Comparison of ENCODE assay signal across 8 cellular contexts in genomic region chr17:44689492-44690217, GRCh38. TPM values are rescaled to one million over a fixed set of nuclear protein-coding genes. Genes with fewer than 3 reads are reported as not detected.
DNase-seq lines count a peak whose midpoint lies in the region; ATAC-seq and TF ChIP-seq lines count a peak whose summit lies in the region.

CCDC43 (minus strand) TSS chr17:44689776; CDS start chr17:44689753, 23 bp downstream.

- H3K27ac Mint-ChIP-seq in progenitor cell of endocrine pancreas: peak within 1 kb of the TSS; percentile 98

- H3K36me3 Mint-ChIP-seq in progenitor cell of endocrine pancreas (ENCODE audit: insufficient read depth): peaks cover 4% of the 10 kb centered on the region

- H3K4me1 ChIP-seq in upper lobe of right lung: peaks cover 11% of the 10 kb centered on the region

- H3K4me1 Mint-ChIP-seq in progenitor cell of endocrine pancreas (ENCODE audit: low read depth): peaks cover 8% of the 10 kb centered on the region

- H3K4me3 ChIP-seq in upper lobe of right lung: peak within 1 kb of the TSS; percentile 93

- no peaks in the 10 kb centered on the region for H3K27me3 ChIP-seq in upper lobe of right lung

- TF ChIP-seq CTCF in GM10248 (IDR thresholded peaks at IDR 0.05; ENCODE audit: control extremely low read depth, extremely low read depth, low read depth, missing control alignments) (no peak), progenitor cell of endocrine pancreas (IDR thresholded peaks at IDR 0.05; ENCODE audit: unreplicated experiment) (no peak), upper lobe of right lung (IDR thresholded peaks at IDR 0.05) (no peak)

- DNase-seq in GM10248 (ENCODE audit: extremely low spot score): peak; percentile 95
- peak; percentile 77 for DNase-seq in NCI-H1694 (lab: John Stamatoyannopoulos, UW)
- peak; percentile 94 for DNase-seq in amniotic epithelial cell (ENCODE audit: low read depth)
- peak; percentile 94 for DNase-seq in left cardiac atrium
- peak; percentile 87 for DNase-seq in progenitor cell of endocrine pancreas (ENCODE audit: low spot score, unreplicated experiment)
- DNase-seq in upper lobe of right lung: peak; percentile 95

- H3K27me3 Mint-ChIP-seq in progenitor cell of endocrine pancreas: no peaks in the 10 kb centered on the region

- peak within 1 kb of the TSS; percentile 98 for H3K4me3 Mint-ChIP-seq in progenitor cell of endocrine pancreas (ENCODE audit: low read depth)

- ATAC-seq in HG02763 (IDR thresholded peaks at IDR 0.05; ENCODE audit: unreplicated experiment) (peak; percentile 83), left cardiac atrium (peak; percentile 100), upper lobe of right lung (peak; percentile 100)

- H3K9me3 Mint-ChIP-seq in progenitor cell of endocrine pancreas (ENCODE audit: low read depth): no peaks in the 10 kb centered on the region

- POLR2A ChIA-PET in GM10248 (lab: Yijun Ruan, JAX): no interaction called here

- H3K36me3 ChIP-seq in upper lobe of right lung: peaks cover 9% of the 10 kb centered on the region

- no peaks in the 10 kb centered on the region for H3K9me3 ChIP-seq in upper lobe of right lung

- intact Hi-C loops in T-helper 1 cell treated with Interleukin-12 subunit alpha and Interleukin-12 subunit beta and Interleukin-4 antibody, amounts not matched to agents 30 ng/mL and 1 ng/mL, for 36 hours (cut with micrococcal nuclease): loop anchor here (1.0 to 5.0 kb wide), 3 partner anchors 19 to 967 kb away; partner anchors contain the start of genes DBF4B and GPATCH8
- intact Hi-C loops in left cardiac atrium (cut with DNase I) (no loop called here), upper lobe of right lung (cut with DNase I) (no loop called here)

- CTCF ChIA-PET in GM10248 (lab: Yijun Ruan, JAX): interaction anchor here (1.1 to 2.4 kb wide), 3 partner anchors 17 to 85 kb away, joined by 3 to 8 read pairs (median 3); partner anchors contain the start of gene DBF4B

- peak within 1 kb of the TSS; percentile 82 for H3K27ac ChIP-seq in upper lobe of right lung

RNA-seq across cellular contexts. Expression of gene CCDC43, which starts in this region (rescaled TPM):
- total RNA-seq in T-helper 1 cell treated with Interleukin-12 subunit alpha and Interleukin-12 subunit beta and Interleukin-4 antibody, amounts not matched to agents 30 ng/mL and 1 ng/mL, for 36 hours: 32.4 and 33.6 TPM in 2 replicates
- 10 to 100 TPM; 20.3 to 23.7 TPM for total RNA-seq in left cardiac atrium
- 27.3 and 28.2 TPM in 2 replicates for total RNA-seq in progenitor cell of endocrine pancreas
- total RNA-seq in upper lobe of right lung: 18.8 TPM

Comparison
In these comparisons a context has a peak if more than half of its experiments do, and no peak if none do; other contexts are left out.
1. Peak in every context shown above with its lines: DNase-seq, ATAC-seq, H3K4me3 ChIP-seq and H3K27ac ChIP-seq.